1 cellular context compared by ENCODE assay signal in the genomic region with DNA sequence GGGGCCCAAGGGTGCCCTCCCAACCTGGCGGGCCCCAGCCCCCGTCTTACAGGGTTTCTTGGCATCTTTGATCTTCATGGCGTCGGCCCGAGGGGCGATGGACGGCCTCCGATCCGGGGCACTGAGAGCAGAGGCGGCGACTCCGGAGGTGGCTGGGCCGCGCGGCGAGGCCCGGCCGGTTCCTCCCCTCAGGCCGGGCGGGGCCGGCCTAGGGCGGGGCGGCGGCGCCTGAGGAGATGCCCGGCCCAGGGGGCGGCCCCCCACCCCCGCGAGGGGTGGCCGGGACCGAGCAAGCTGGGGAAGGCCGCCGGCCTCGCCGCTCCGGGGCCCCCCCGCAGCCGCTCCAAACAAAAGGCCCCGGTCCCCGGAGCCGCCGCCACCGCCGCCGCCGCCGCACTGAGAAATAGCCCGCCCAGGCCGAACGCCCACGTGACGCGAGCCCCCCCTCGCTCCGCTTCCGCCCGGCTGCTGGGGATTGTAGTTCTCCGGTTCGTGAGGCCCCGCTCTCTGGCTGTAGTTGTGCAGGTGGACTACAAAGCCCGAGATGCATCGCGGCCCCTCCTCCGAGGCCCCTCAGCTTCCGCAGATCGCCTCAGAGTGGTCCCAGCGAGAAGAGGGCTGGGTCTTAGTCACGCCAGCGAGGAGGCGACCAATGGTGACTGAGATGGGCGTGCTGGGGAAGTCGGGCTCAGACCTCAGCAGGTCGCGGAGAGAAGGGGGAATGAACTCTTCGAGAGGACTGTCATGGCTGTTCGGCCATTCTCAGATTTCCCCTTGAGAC.
A peak's percentile ranks its signal among the peaks of the same experiment; 100 is the strongest.
TF ChIP-seq lines count a peak whose summit lies in the region.

A gene (minus strand): TSS at position 163 of the 781 bp plus-strand sequence. CDS start 85 bp downstream, at position 78.

TF ChIP-seq in K562, 482 proteins besides CTCF, POLR2A, EP300 and RAD21 (continued from another document and continues in another):
- TF ChIP-seq, protein P1, sequence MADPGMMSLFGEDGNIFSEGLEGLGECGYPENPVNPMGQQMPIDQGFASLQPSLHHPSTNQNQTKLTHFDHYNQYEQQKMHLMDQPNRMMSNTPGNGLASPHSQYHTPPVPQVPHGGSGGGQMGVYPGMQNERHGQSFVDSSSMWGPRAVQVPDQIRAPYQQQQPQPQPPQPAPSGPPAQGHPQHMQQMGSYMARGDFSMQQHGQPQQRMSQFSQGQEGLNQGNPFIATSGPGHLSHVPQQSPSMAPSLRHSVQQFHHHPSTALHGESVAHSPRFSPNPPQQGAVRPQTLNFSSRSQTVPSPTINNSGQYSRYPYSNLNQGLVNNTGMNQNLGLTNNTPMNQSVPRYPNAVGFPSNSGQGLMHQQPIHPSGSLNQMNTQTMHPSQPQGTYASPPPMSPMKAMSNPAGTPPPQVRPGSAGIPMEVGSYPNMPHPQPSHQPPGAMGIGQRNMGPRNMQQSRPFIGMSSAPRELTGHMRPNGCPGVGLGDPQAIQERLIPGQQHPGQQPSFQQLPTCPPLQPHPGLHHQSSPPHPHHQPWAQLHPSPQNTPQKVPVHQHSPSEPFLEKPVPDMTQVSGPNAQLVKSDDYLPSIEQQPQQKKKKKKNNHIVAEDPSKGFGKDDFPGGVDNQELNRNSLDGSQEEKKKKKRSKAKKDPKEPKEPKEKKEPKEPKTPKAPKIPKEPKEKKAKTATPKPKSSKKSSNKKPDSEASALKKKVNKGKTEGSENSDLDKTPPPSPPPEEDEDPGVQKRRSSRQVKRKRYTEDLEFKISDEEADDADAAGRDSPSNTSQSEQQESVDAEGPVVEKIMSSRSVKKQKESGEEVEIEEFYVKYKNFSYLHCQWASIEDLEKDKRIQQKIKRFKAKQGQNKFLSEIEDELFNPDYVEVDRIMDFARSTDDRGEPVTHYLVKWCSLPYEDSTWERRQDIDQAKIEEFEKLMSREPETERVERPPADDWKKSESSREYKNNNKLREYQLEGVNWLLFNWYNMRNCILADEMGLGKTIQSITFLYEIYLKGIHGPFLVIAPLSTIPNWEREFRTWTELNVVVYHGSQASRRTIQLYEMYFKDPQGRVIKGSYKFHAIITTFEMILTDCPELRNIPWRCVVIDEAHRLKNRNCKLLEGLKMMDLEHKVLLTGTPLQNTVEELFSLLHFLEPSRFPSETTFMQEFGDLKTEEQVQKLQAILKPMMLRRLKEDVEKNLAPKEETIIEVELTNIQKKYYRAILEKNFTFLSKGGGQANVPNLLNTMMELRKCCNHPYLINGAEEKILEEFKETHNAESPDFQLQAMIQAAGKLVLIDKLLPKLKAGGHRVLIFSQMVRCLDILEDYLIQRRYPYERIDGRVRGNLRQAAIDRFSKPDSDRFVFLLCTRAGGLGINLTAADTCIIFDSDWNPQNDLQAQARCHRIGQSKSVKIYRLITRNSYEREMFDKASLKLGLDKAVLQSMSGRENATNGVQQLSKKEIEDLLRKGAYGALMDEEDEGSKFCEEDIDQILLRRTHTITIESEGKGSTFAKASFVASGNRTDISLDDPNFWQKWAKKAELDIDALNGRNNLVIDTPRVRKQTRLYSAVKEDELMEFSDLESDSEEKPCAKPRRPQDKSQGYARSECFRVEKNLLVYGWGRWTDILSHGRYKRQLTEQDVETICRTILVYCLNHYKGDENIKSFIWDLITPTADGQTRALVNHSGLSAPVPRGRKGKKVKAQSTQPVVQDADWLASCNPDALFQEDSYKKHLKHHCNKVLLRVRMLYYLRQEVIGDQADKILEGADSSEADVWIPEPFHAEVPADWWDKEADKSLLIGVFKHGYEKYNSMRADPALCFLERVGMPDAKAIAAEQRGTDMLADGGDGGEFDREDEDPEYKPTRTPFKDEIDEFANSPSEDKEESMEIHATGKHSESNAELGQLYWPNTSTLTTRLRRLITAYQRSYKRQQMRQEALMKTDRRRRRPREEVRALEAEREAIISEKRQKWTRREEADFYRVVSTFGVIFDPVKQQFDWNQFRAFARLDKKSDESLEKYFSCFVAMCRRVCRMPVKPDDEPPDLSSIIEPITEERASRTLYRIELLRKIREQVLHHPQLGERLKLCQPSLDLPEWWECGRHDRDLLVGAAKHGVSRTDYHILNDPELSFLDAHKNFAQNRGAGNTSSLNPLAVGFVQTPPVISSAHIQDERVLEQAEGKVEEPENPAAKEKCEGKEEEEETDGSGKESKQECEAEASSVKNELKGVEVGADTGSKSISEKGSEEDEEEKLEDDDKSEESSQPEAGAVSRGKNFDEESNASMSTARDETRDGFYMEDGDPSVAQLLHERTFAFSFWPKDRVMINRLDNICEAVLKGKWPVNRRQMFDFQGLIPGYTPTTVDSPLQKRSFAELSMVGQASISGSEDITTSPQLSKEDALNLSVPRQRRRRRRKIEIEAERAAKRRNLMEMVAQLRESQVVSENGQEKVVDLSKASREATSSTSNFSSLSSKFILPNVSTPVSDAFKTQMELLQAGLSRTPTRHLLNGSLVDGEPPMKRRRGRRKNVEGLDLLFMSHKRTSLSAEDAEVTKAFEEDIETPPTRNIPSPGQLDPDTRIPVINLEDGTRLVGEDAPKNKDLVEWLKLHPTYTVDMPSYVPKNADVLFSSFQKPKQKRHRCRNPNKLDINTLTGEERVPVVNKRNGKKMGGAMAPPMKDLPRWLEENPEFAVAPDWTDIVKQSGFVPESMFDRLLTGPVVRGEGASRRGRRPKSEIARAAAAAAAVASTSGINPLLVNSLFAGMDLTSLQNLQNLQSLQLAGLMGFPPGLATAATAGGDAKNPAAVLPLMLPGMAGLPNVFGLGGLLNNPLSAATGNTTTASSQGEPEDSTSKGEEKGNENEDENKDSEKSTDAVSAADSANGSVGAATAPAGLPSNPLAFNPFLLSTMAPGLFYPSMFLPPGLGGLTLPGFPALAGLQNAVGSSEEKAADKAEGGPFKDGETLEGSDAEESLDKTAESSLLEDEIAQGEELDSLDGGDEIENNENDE (IDR thresholded peaks at IDR 0.05; ENCODE audit: low read depth, low read length): no peak
- no peak for TF ChIP-seq ZNF507 (tag; conservative IDR thresholded peaks at IDR 0.05)
- no peak; the same call in 1 of the 2 replicates for TF ChIP-seq TEAD4 (IDR thresholded peaks at IDR 0.05; ENCODE audit: low read length)
- no peak for TF ChIP-seq TEAD4 (CRISPR knock-in tag; IDR thresholded peaks at IDR 0.05; ENCODE audit: borderline replicate concordance)
- peak; percentile 84 for TF ChIP-seq RBBP5 (IDR thresholded peaks at IDR 0.05; ENCODE audit: borderline replicate concordance, insufficient read depth, low read length, poor library complexity, severe bottlenecking)
- TF ChIP-seq EZH2 (IDR thresholded peaks at IDR 0.05; ENCODE audit: borderline replicate concordance, low read depth, low read length): no peak
- 0 out of 2 replicates have a peak, but pooled peaks have one; percentile 1 for TF ChIP-seq FOXP1 (CRISPR knock-in tag; IDR thresholded peaks at IDR 0.05)
- TF ChIP-seq MCM3 (IDR thresholded peaks at IDR 0.05): no peak
- TF ChIP-seq MIER1 (IDR thresholded peaks at IDR 0.05; ENCODE audit: low read depth): no peak
- no peak for TF ChIP-seq ZNF695 (CRISPR knock-in tag; IDR thresholded peaks at IDR 0.05)
- TF ChIP-seq GABPB2 (CRISPR knock-in tag; conservative IDR thresholded peaks at IDR 0.05): no peak
- TF ChIP-seq, protein P2, sequence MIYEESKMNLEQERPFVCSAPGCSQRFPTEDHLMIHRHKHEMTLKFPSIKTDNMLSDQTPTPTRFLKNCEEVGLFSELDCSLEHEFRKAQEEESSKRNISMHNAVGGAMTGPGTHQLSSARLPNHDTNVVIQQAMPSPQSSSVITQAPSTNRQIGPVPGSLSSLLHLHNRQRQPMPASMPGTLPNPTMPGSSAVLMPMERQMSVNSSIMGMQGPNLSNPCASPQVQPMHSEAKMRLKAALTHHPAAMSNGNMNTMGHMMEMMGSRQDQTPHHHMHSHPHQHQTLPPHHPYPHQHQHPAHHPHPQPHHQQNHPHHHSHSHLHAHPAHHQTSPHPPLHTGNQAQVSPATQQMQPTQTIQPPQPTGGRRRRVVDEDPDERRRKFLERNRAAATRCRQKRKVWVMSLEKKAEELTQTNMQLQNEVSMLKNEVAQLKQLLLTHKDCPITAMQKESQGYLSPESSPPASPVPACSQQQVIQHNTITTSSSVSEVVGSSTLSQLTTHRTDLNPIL (CRISPR knock-in tag; IDR thresholded peaks at IDR 0.05): no peak
- TF ChIP-seq RBM22 (IDR thresholded peaks at IDR 0.05; ENCODE audit: low read depth, low read length, poor library complexity, severe bottlenecking): no peak
- no peak for TF ChIP-seq TBL1XR1 (IDR thresholded peaks at IDR 0.05; ENCODE audit: low read length in 2 of 2)
- TF ChIP-seq GTF2E2 (tag; IDR thresholded peaks at IDR 0.05): peak; percentile 93
- no peak for TF ChIP-seq SAP30 (IDR thresholded peaks at IDR 0.05; ENCODE audit: borderline replicate concordance, insufficient read depth, low read depth, low read length, poor library complexity, severe bottlenecking)
- TF ChIP-seq BRD4 (IDR thresholded peaks at IDR 0.05): no peak
- no peak for TF ChIP-seq ZNF140 (CRISPR knock-in tag; IDR thresholded peaks at IDR 0.05)
- TF ChIP-seq, protein P3, sequence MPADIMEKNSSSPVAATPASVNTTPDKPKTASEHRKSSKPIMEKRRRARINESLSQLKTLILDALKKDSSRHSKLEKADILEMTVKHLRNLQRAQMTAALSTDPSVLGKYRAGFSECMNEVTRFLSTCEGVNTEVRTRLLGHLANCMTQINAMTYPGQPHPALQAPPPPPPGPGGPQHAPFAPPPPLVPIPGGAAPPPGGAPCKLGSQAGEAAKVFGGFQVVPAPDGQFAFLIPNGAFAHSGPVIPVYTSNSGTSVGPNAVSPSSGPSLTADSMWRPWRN (IDR thresholded peaks at IDR 0.05; ENCODE audit: low read depth): no peak
- TF ChIP-seq NCOR1 (IDR thresholded peaks at IDR 0.05): no peak
- peak; percentile 14 for TF ChIP-seq FOS (IDR thresholded peaks at IDR 0.05; ENCODE audit: extremely low read depth, insufficient read length)
- peak; percentile 95 for TF ChIP-seq POLR2B (IDR thresholded peaks at IDR 0.05; ENCODE audit: low read depth, partially characterized antibody)
- no peak for TF ChIP-seq TRIM28 (IDR thresholded peaks at IDR 0.05)
- TF ChIP-seq, protein P4, sequence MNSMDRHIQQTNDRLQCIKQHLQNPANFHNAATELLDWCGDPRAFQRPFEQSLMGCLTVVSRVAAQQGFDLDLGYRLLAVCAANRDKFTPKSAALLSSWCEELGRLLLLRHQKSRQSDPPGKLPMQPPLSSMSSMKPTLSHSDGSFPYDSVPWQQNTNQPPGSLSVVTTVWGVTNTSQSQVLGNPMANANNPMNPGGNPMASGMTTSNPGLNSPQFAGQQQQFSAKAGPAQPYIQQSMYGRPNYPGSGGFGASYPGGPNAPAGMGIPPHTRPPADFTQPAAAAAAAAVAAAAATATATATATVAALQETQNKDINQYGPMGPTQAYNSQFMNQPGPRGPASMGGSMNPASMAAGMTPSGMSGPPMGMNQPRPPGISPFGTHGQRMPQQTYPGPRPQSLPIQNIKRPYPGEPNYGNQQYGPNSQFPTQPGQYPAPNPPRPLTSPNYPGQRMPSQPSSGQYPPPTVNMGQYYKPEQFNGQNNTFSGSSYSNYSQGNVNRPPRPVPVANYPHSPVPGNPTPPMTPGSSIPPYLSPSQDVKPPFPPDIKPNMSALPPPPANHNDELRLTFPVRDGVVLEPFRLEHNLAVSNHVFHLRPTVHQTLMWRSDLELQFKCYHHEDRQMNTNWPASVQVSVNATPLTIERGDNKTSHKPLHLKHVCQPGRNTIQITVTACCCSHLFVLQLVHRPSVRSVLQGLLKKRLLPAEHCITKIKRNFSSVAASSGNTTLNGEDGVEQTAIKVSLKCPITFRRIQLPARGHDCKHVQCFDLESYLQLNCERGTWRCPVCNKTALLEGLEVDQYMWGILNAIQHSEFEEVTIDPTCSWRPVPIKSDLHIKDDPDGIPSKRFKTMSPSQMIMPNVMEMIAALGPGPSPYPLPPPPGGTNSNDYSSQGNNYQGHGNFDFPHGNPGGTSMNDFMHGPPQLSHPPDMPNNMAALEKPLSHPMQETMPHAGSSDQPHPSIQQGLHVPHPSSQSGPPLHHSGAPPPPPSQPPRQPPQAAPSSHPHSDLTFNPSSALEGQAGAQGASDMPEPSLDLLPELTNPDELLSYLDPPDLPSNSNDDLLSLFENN (IDR thresholded peaks at IDR 0.05; ENCODE audit: low read depth in 2 of 2, low read length in 2 of 2): 0 out of 4 replicates have a peak, but pooled peaks of 1 of the 2 experiments have one; percentile 19
- no peak for TF ChIP-seq KAT8 (IDR thresholded peaks at IDR 0.05; ENCODE audit: low read depth)
- TF ChIP-seq PHB2 (IDR thresholded peaks at IDR 0.05; ENCODE audit: low read depth): no peak
- TF ChIP-seq ZSCAN32 (CRISPR knock-in tag; IDR thresholded peaks at IDR 0.05): no peak
- no peak for TF ChIP-seq PHTF2 (CRISPR knock-in tag; IDR thresholded peaks at IDR 0.05)
- TF ChIP-seq, protein P5, sequence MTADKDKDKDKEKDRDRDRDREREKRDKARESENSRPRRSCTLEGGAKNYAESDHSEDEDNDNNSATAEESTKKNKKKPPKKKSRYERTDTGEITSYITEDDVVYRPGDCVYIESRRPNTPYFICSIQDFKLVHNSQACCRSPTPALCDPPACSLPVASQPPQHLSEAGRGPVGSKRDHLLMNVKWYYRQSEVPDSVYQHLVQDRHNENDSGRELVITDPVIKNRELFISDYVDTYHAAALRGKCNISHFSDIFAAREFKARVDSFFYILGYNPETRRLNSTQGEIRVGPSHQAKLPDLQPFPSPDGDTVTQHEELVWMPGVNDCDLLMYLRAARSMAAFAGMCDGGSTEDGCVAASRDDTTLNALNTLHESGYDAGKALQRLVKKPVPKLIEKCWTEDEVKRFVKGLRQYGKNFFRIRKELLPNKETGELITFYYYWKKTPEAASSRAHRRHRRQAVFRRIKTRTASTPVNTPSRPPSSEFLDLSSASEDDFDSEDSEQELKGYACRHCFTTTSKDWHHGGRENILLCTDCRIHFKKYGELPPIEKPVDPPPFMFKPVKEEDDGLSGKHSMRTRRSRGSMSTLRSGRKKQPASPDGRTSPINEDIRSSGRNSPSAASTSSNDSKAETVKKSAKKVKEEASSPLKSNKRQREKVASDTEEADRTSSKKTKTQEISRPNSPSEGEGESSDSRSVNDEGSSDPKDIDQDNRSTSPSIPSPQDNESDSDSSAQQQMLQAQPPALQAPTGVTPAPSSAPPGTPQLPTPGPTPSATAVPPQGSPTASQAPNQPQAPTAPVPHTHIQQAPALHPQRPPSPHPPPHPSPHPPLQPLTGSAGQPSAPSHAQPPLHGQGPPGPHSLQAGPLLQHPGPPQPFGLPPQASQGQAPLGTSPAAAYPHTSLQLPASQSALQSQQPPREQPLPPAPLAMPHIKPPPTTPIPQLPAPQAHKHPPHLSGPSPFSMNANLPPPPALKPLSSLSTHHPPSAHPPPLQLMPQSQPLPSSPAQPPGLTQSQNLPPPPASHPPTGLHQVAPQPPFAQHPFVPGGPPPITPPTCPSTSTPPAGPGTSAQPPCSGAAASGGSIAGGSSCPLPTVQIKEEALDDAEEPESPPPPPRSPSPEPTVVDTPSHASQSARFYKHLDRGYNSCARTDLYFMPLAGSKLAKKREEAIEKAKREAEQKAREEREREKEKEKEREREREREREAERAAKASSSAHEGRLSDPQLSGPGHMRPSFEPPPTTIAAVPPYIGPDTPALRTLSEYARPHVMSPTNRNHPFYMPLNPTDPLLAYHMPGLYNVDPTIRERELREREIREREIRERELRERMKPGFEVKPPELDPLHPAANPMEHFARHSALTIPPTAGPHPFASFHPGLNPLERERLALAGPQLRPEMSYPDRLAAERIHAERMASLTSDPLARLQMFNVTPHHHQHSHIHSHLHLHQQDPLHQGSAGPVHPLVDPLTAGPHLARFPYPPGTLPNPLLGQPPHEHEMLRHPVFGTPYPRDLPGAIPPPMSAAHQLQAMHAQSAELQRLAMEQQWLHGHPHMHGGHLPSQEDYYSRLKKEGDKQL (CRISPR knock-in tag; IDR thresholded peaks at IDR 0.05; ENCODE audit: borderline replicate concordance): no peak
- TF ChIP-seq ZNF696 (CRISPR knock-in tag; conservative IDR thresholded peaks at IDR 0.05): no peak
- TF ChIP-seq, protein P6, sequence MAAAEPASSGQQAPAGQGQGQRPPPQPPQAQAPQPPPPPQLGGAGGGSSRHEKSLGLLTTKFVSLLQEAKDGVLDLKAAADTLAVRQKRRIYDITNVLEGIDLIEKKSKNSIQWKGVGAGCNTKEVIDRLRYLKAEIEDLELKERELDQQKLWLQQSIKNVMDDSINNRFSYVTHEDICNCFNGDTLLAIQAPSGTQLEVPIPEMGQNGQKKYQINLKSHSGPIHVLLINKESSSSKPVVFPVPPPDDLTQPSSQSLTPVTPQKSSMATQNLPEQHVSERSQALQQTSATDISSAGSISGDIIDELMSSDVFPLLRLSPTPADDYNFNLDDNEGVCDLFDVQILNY (CRISPR knock-in tag; IDR thresholded peaks at IDR 0.05): no peak
